9 cellular contexts compared by ENCODE assay signal in the genomic region with DNA sequence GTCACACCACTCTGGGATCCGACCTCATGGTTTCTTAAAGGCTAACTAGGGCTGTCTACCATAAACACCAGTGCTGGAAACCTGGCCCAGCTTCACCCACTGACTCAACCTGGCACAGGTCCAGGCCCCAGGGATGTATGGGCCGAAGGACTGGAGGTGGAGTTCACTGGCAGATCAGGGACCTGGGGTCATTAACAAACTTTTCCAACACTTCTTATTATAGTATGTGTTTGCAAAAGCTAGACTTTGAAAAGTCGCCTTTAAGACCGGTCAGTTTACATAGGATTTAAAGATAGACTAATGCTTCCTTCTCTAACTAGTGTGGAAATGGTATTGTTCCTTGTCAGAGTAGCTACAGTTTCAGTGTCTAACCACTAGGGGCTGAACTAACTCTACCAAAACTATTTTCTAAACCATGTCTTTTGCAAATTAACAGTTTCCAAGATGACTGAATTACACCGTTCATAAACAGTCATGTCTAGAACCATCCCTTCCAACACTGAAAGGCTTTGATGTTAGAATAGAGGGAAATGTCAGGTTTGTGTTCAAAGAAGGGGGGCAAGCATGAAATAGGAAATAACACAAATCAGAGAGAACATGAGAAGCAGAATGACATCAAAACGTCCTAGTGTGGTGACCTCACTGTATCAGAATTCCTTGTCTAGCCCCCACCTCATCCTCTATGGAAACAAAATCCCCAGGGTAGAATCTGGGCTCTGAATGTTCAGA. TPM values are rescaled to one million over a fixed set of nuclear protein-coding genes. Genes with fewer than 3 reads are reported as not detected.
DNase-seq lines count a peak whose midpoint lies in the region; ATAC-seq, FAIRE-seq and TF ChIP-seq lines count a peak whose summit lies in the region.
"Had no signal": no experiment of that assay in that cellular context is flagged by ENCODE, and none has a peak within 500 bp of the region (broad histone marks: within the 10 kb centered on the region; RNA-seq: fewer than 3 reads in every experiment).

No MANE protein-coding gene starts in this region.

- CTCF ChIA-PET in activated B cell treated with CpG ODN at 0.5 μM for 24 hours (lab: Charles Lee), result interaction anchor here (0.6 to 2.2 kb wide), 25 partner anchors 13 to 387 kb away, joined by 3 to 21 read pairs (median 4); a partner anchor contains a TSS

- H3K4me3 Mint-ChIP-seq in activated B cell treated with CpG ODN at 0.5 μM for 24 hours (no peak overlapping the region), neural crest cell (no peak overlapping the region)
- H3K4me3 Mint-ChIP-seq: dendritic cell treated with granulocyte-macrophage colony-stimulating factor and Interleukin-4, amounts not matched to agents 40 ng/mL and 50 ng/mL, for 4 days had no signal

- no peak for TF ChIP-seq POLR2A in H54 (IDR thresholded peaks at IDR 0.05; ENCODE audit: low read depth, low read length)

- no peak overlapping the region for H3K4me3 ChIP-seq in foreskin fibroblast (ENCODE audit: low read depth in 1 of 2, low read length in 2 of 2)

- H3K27me3 Mint-ChIP-seq in activated B cell treated with CpG ODN at 0.5 μM for 24 hours (no peaks in the 10 kb centered on the region), neural crest cell (ENCODE audit: low read depth) (no peaks in the 10 kb centered on the region)
- H3K27me3 Mint-ChIP-seq: dendritic cell treated with granulocyte-macrophage colony-stimulating factor and Interleukin-4, amounts not matched to agents 40 ng/mL and 50 ng/mL, for 4 days had no signal

- H3K4me1 Mint-ChIP-seq in activated B cell treated with CpG ODN at 0.5 μM for 24 hours (peaks cover 2% of the 10 kb centered on the region), neural crest cell (no peaks in the 10 kb centered on the region)

- intact Hi-C loops in activated B cell treated with CpG ODN at 0.5 μM for 24 hours (cut with micrococcal nuclease), result loop anchor here (1.0 to 10.0 kb wide), 7 partner anchors 21 to 1037 kb away; a partner anchor contains a TSS

- POLR2A ChIA-PET in activated B cell treated with CpG ODN at 0.5 μM for 24 hours (lab: Charles Lee), result interaction anchor here (1.5 kb wide), 1 partner anchor 234 kb away, joined by 6 read pairs; a partner anchor contains a TSS

- H3K27ac Mint-ChIP-seq in activated B cell treated with CpG ODN at 0.5 μM for 24 hours (no peak overlapping the region), neural crest cell (ENCODE audit: unreplicated experiment) (peak overlapping the region; percentile 47)
- H3K27ac Mint-ChIP-seq: dendritic cell treated with granulocyte-macrophage colony-stimulating factor and Interleukin-4, amounts not matched to agents 40 ng/mL and 50 ng/mL, for 4 days had no signal

- H3K9me3 Mint-ChIP-seq in activated B cell treated with CpG ODN at 0.5 μM for 24 hours (no peaks in the 10 kb centered on the region), neural crest cell (no peaks in the 10 kb centered on the region)
- H3K9me3 Mint-ChIP-seq: dendritic cell treated with granulocyte-macrophage colony-stimulating factor and Interleukin-4, amounts not matched to agents 40 ng/mL and 50 ng/mL, for 4 days had no signal

- FAIRE-seq in H54 (lab: Jason Lieb, UNC), result peak; percentile 60

- DNase-seq in NOMO-1 (lab: John Stamatoyannopoulos, UW; ENCODE audit: unreplicated experiment in 2 of 2) (peak; percentile 36 to 64), NOMO-1 treated with dmso at 0.1 percent for 144 hours (lab: John Stamatoyannopoulos, UW; ENCODE audit: unreplicated experiment) (no peak), H54 (ENCODE audit: insufficient read length, low spot score) (peak; percentile 56), NCI-H2029 treated with DMSO at 0.1 percent for 48 hours (lab: John Stamatoyannopoulos, UW) (peak; percentile 62), activated B cell treated with CpG ODN at 0.5 μM for 24 hours (no peak), foreskin fibroblast (peak; percentile 84 to 93), neural crest cell (ENCODE audit: low read depth, low spot score) (no peak), mesenteric fat pad (ENCODE audit: low spot score) (no peak)

- ATAC-seq in activated B cell treated with CpG ODN at 0.5 μM for 24 hours (ENCODE audit: low read depth), result peak; percentile 77

- H3K36me3 Mint-ChIP-seq in activated B cell treated with CpG ODN at 0.5 μM for 24 hours (ENCODE audit: low read depth) (peaks cover 57% of the 10 kb centered on the region), neural crest cell (ENCODE audit: low read depth) (no peaks in the 10 kb centered on the region)

- TF ChIP-seq CTCF in activated B cell treated with CpG ODN at 0.5 μM for 24 hours (IDR thresholded peaks at IDR 0.05) (peak; percentile 67), foreskin fibroblast (IDR thresholded peaks at IDR 0.05; ENCODE audit: low read depth, low read length) (peak; percentile 76), neural crest cell (conservative IDR thresholded peaks at IDR 0.05) (peak; percentile 92)

RNA-seq across cellular contexts. Expression of a gene that starts 29.7 kb away (rescaled TPM):
- 14.0 and 14.2 TPM in 2 replicates for total RNA-seq in activated B cell treated with CpG ODN at 0.5 μM for 24 hours
- total RNA-seq in neural crest cell, result 11.9 and 13.2 TPM in 2 replicates
- 18.9 TPM for total RNA-seq in mesenteric fat pad

RNA-seq across cellular contexts. Expression of a gene that starts 32.9 kb away (rescaled TPM):
- total RNA-seq in activated B cell treated with CpG ODN at 0.5 μM for 24 hours (15.7 and 18.2 TPM in 2 replicates), neural crest cell (22.8 and 23.2 TPM in 2 replicates), mesenteric fat pad (51.3 TPM)

Comparison
In these comparisons a context has a peak if more than half of its experiments do, and no peak if none do; other contexts are left out.
1. DNase-seq: peak in NOMO-1 (2 of 2), H54 (single experiment), NCI-H2029 treated with DMSO at 0.1 percent for 48 hours (single experiment) and foreskin fibroblast (2 of 2); none in NOMO-1 treated with dmso at 0.1 percent for 144 hours (single experiment), activated B cell treated with CpG ODN at 0.5 μM for 24 hours (single experiment), neural crest cell (single experiment) and mesenteric fat pad (single experiment).
2. Peak in every context shown above with its lines, with median percentiles within 50 percentile points of each other: CTCF ChIP-seq.